ENCODE assay signal across 8 cellular contexts in genomic region chr1:89085781-89086180, GRCh38. TPM values are rescaled to one million over a fixed set of nuclear protein-coding genes. Genes with fewer than 3 reads are reported as not detected.
DNase-seq lines count a peak whose midpoint lies in the region; ATAC-seq, FAIRE-seq and TF ChIP-seq lines count a peak whose summit lies in the region.

No MANE protein-coding gene starts in this region.

- TF ChIP-seq RAD21 in HepG2 (CRISPR knock-in tag; IDR thresholded peaks at IDR 0.05), result peak; percentile 73

- FAIRE-seq in HepG2 (lab: Jason Lieb, UNC), result peak; percentile 49

- TF ChIP-seq CTCF in AG04450 (IDR thresholded peaks at IDR 0.05; ENCODE audit: low read depth, low read length) (peak; percentile 75), GM13977 (IDR thresholded peaks at IDR 0.05; ENCODE audit: extremely low read depth, insufficient read depth, missing control alignments) (peak; percentile 70), HepG2 (CRISPR knock-in tag; IDR thresholded peaks at IDR 0.05) (peak; percentile 78)

- H3K4me2 ChIP-seq in HepG2 (ENCODE audit: low read depth, low read length), result no peak overlapping the region

- no peak for TF ChIP-seq POLR2A in HepG2 (IDR thresholded peaks at IDR 0.05; ENCODE audit: insufficient read depth in 1 of 2, low read depth in 2 of 2, low read length in 2 of 2)

- DNase-seq in AG04450 (ENCODE audit: low read depth, low spot score) (no peak), GM13977 (ENCODE audit: low spot score) (peak; percentile 64), NCI-H446 (lab: John Stamatoyannopoulos, UW) (peak; percentile 34 to 84), adipocyte (ENCODE audit: low read depth) (peak; percentile 75), HepG2 (ENCODE audit: low spot score) (peak; percentile 52), COLO829 (ENCODE audit: low spot score) (no peak), NCI-H1048 (lab: John Stamatoyannopoulos, UW) (no peak)

- no peaks in the 10 kb centered on the region for H3K4me1 ChIP-seq in adipocyte (ENCODE audit: control insufficient read depth, insufficient read depth, low read length)
- peaks cover 8% of the 10 kb centered on the region; the same call in 1 of the 2 replicates for H3K4me1 ChIP-seq in HepG2 (ENCODE audit: insufficient read depth, low read length)

- CTCF ChIA-PET in AG04450 (lab: Charles Lee) (interaction anchor here (0.6 to 3.7 kb wide), 33 partner anchors 9 to 368 kb away, joined by 3 to 43 read pairs (median 5); partner anchors contain the start of genes GBP1, GBP2, GBP3 and GBP6), HepG2 (lab: Yijun Ruan, JAX; ENCODE audit: low intra/inter-chr PET ratio, low total read pairs) (interaction anchor here (1.3 to 2.6 kb wide), 3 partner anchors 64 to 369 kb away, joined by 4 to 16 read pairs (median 6); no protein-coding TSS in a partner anchor)

- H4K20me1 ChIP-seq in HepG2 (ENCODE audit: insufficient read depth, low read length), result no peaks in the 10 kb centered on the region

- TF ChIP-seq EP300 in HepG2 (IDR thresholded peaks at IDR 0.05; ENCODE audit: low read depth in 2 of 2, low read length in 2 of 2), result no peak
- no peak for TF ChIP-seq EP300 in HepG2 (CRISPR knock-in tag; IDR thresholded peaks at IDR 0.05; ENCODE audit: borderline replicate concordance)

- POLR2A ChIA-PET in AG04450 (lab: Yijun Ruan, JAX) (no interaction called here), HepG2 (lab: Yijun Ruan, JAX) (no interaction called here)

- no peak overlapping the region for H2AFZ ChIP-seq in HepG2 (ENCODE audit: low read length)

- H3K27ac ChIP-seq in AG04450 (ENCODE audit: low read depth, low read length) (no peak overlapping the region), HepG2 (ENCODE audit: extremely low read length, insufficient read depth, low read length) (no peak overlapping the region)

- no peaks in the 10 kb centered on the region for H3K79me2 ChIP-seq in HepG2 (ENCODE audit: insufficient read depth, low read length)

- H3K4me3 ChIP-seq in AG04450 (ENCODE audit: low read depth, low read length) (no peak overlapping the region), adipocyte (ENCODE audit: low read length) (no peak overlapping the region), HepG2 (replicated peaks in 1 of 3; ENCODE audit: insufficient read depth in 1 of 3, low read depth in 2 of 3, low read length in 3 of 3) (no peak overlapping the region)

- BruUV-seq in HepG2 (replicated peaks; lab: Mats Ljungman, UMichigan), result no TSS peak

- intact Hi-C loops in HepG2 (cut with micrococcal nuclease; ENCODE audit: unreplicated experiment), result loop anchor here (1.0 kb wide), 2 partner anchors 87 to 273 kb away; no protein-coding TSS in a partner anchor

- in situ Hi-C loops in GM13977 (cut with MboI; ENCODE audit: low pct_unique_long_range_greater_than_20kb, low sequenced_read_pairs, unreplicated experiment), result loop anchor here (25.0 kb wide), 1 partner anchor 377 kb away; no protein-coding TSS in a partner anchor
- in situ Hi-C loops in HepG2 (cut with HindIII; ENCODE audit: extremely low pct_ligation_motif_present, low pct_unique_long_range_greater_than_20kb), result loop anchor here (25.0 kb wide), 1 partner anchor 277 kb away; the partner anchor contains the start of gene GBP6

- peak; percentile 78 for ATAC-seq in HepG2
- ATAC-seq in GM21825 (IDR thresholded peaks at IDR 0.05; ENCODE audit: unreplicated experiment), result no peak

- H3K36me3 ChIP-seq in adipocyte (ENCODE audit: control insufficient read depth, insufficient read depth, low read length, severe bottlenecking) (no peaks in the 10 kb centered on the region), HepG2 (replicated peaks in 1 of 2; ENCODE audit: control insufficient read depth in 1 of 2, insufficient read depth in 2 of 2, low read length in 2 of 2) (no peaks in the 10 kb centered on the region)

- H3K27me3 ChIP-seq in AG04450 (ENCODE audit: control insufficient read depth, insufficient read depth, low read length) (peaks cover 2% of the 10 kb centered on the region), adipocyte (replicated peaks; ENCODE audit: control insufficient read depth, insufficient read depth, low read length) (no peaks in the 10 kb centered on the region), HepG2 (ENCODE audit: control insufficient read depth in 1 of 2, insufficient read depth in 2 of 2, low read length in 2 of 2) (no peaks in the 10 kb centered on the region)

- no peaks in the 10 kb centered on the region for H3K9me3 ChIP-seq in AG04450 (ENCODE audit: control insufficient read depth, insufficient read depth, low read length)
- H3K9me3 ChIP-seq in adipocyte (ENCODE audit: control insufficient read depth, low read length), result no peaks in the 10 kb centered on the region
- no peaks in the 10 kb centered on the region for H3K9me3 ChIP-seq in HepG2 (ENCODE audit: low read length)

- no peak overlapping the region for H3K9ac ChIP-seq in adipocyte (ENCODE audit: low read length)
- no peak overlapping the region for H3K9ac ChIP-seq in HepG2 (ENCODE audit: insufficient read depth, low read depth, low read length)

TF ChIP-seq in HepG2, 621 proteins besides CTCF, POLR2A, EP300 and RAD21:
- TF ChIP-seq ZNF703 (CRISPR knock-in tag; IDR thresholded peaks at IDR 0.05; ENCODE audit: borderline replicate concordance), result no peak
- TF ChIP-seq ZNF34 (CRISPR knock-in tag; IDR thresholded peaks at IDR 0.05; ENCODE audit: borderline replicate concordance), result no peak
- no peak for TF ChIP-seq FOXK1 (CRISPR knock-in tag; IDR thresholded peaks at IDR 0.05; ENCODE audit: borderline replicate concordance, low read depth)
- peak; percentile 89 for TF ChIP-seq STAG1 (CRISPR knock-in tag; IDR thresholded peaks at IDR 0.05)
- peak; percentile 81 for TF ChIP-seq SMC3 (IDR thresholded peaks at IDR 0.05; ENCODE audit: low read length)

RNA-seq across cellular contexts. Expression of gene GBP1, which starts 20.8 kb away (rescaled TPM):
- 86.2 and 103 TPM in 2 replicates for polyA plus RNA-seq in AG04450 (2011; rRNA removed)
- 115 and 149 TPM in 2 replicates for polyA minus RNA-seq in AG04450 (2011; rRNA and poly(A)+ RNA removed)
- total RNA-seq in HepG2 (2016; rRNA removed; fragmentation: Illumina TruSeq; extraction: Trizol), result 2.3 and 2.6 TPM in 2 replicates
- 0.20 and 0.35 TPM in 2 replicates for total RNA-seq in HepG2 (2016; cell fraction: cytosol; rRNA removed; fragmentation: Illumina TruSeq; extraction: Trizol; ENCODE audit: low read depth)
- total RNA-seq in HepG2 (2016; cell fraction: insoluble cytoplasmic fraction; rRNA removed; fragmentation: Illumina TruSeq; extraction: Trizol), result 3.1 and 3.4 TPM in 2 replicates
- 0.62 and 1.1 TPM in 2 replicates for total RNA-seq in HepG2 (2016; cell fraction: membrane; rRNA removed; fragmentation: Illumina TruSeq; extraction: Trizol)
- total RNA-seq in HepG2 (2016; cell fraction: nucleus; rRNA removed; fragmentation: Illumina TruSeq; extraction: Trizol), result 5.0 and 5.5 TPM in 2 replicates
- polyA plus RNA-seq in HepG2 (2011; rRNA removed), result 0.31 and 0.62 TPM in 2 replicates
- 0.07 and 0.21 TPM in 2 replicates for polyA plus RNA-seq in HepG2 (2011; cell fraction: cytosol; rRNA removed)
- polyA plus RNA-seq in HepG2 (2011; cell fraction: nucleus; rRNA removed), result 0.55 and 1.2 TPM in 2 replicates
- 0.88 and 1.0 TPM in 2 replicates for polyA plus RNA-seq in HepG2 (2012)
- polyA plus RNA-seq in HepG2 (2016; cell fraction: cytosol; fragmentation: Illumina TruSeq; extraction: Trizol; ENCODE audit: low read depth), result 0.20 and 0.24 TPM in 2 replicates
- polyA plus RNA-seq in HepG2 (2016; cell fraction: insoluble cytoplasmic fraction; fragmentation: Illumina TruSeq; extraction: Trizol; ENCODE audit: low read depth), result 2.5 and 2.7 TPM in 2 replicates
- 0.54 and 0.56 TPM in 2 replicates for polyA plus RNA-seq in HepG2 (2016; cell fraction: membrane; fragmentation: Illumina TruSeq; extraction: Trizol; ENCODE audit: low read depth)
- polyA plus RNA-seq in HepG2 (2016; cell fraction: nucleus; fragmentation: Illumina TruSeq; extraction: Trizol; ENCODE audit: insufficient read depth, low read depth), result 2.3 and 4.9 TPM in 2 replicates
- polyA minus RNA-seq in HepG2 (2011; rRNA and poly(A)+ RNA removed; ENCODE audit: low replicate concordance), result 1.4 and 8.3 TPM in 2 replicates
- polyA minus RNA-seq in HepG2 (2011; cell fraction: cytosol; rRNA and poly(A)+ RNA removed), result 2.0 TPM in 1 of 2 replicates, not detected in the other
- 6.4 and 15.5 TPM in 2 replicates for polyA minus RNA-seq in HepG2 (2011; cell fraction: nucleus; rRNA and poly(A)+ RNA removed)

RNA-seq across cellular contexts. Expression of gene GBP2, which starts 40.1 kb away (rescaled TPM):
- polyA plus RNA-seq in AG04450 (2011; rRNA removed) (56.8 and 67.9 TPM in 2 replicates), HepG2 (2011; rRNA removed) (6.2 and 7.3 TPM in 2 replicates)
- 38.0 and 41.4 TPM in 2 replicates for polyA minus RNA-seq in AG04450 (2011; rRNA and poly(A)+ RNA removed)
- 5.1 and 6.6 TPM in 2 replicates for total RNA-seq in HepG2 (2016; rRNA removed; fragmentation: Illumina TruSeq; extraction: Trizol)
- 0.51 and 0.53 TPM in 2 replicates for total RNA-seq in HepG2 (2016; cell fraction: cytosol; rRNA removed; fragmentation: Illumina TruSeq; extraction: Trizol; ENCODE audit: low read depth)
- 4.8 and 7.1 TPM in 2 replicates for total RNA-seq in HepG2 (2016; cell fraction: insoluble cytoplasmic fraction; rRNA removed; fragmentation: Illumina TruSeq; extraction: Trizol)
- total RNA-seq in HepG2 (2016; cell fraction: membrane; rRNA removed; fragmentation: Illumina TruSeq; extraction: Trizol), result 0.86 and 1.2 TPM in 2 replicates
- total RNA-seq in HepG2 (2016; cell fraction: nucleus; rRNA removed; fragmentation: Illumina TruSeq; extraction: Trizol), result 3.4 and 3.8 TPM in 2 replicates
- polyA plus RNA-seq in HepG2 (2011; cell fraction: cytosol; rRNA removed), result 5.1 and 8.2 TPM in 2 replicates
- 3.9 and 5.4 TPM in 2 replicates for polyA plus RNA-seq in HepG2 (2011; cell fraction: nucleus; rRNA removed)
- polyA plus RNA-seq in HepG2 (2012), result 11.6 and 25.8 TPM in 2 replicates
- 0.31 and 0.38 TPM in 2 replicates for polyA plus RNA-seq in HepG2 (2016; cell fraction: cytosol; fragmentation: Illumina TruSeq; extraction: Trizol; ENCODE audit: low read depth)
- polyA plus RNA-seq in HepG2 (2016; cell fraction: insoluble cytoplasmic fraction; fragmentation: Illumina TruSeq; extraction: Trizol; ENCODE audit: low read depth), result 4.5 and 5.3 TPM in 2 replicates
- polyA plus RNA-seq in HepG2 (2016; cell fraction: membrane; fragmentation: Illumina TruSeq; extraction: Trizol; ENCODE audit: low read depth), result 0.63 and 1.6 TPM in 2 replicates
- 3.5 and 3.7 TPM in 2 replicates for polyA plus RNA-seq in HepG2 (2016; cell fraction: nucleus; fragmentation: Illumina TruSeq; extraction: Trizol; ENCODE audit: insufficient read depth, low read depth)
- polyA minus RNA-seq in HepG2 (2011; rRNA and poly(A)+ RNA removed; ENCODE audit: low replicate concordance), result 4.0 and 4.2 TPM in 2 replicates
- 3.3 and 6.6 TPM in 2 replicates for polyA minus RNA-seq in HepG2 (2011; cell fraction: cytosol; rRNA and poly(A)+ RNA removed)
- 9.0 and 14.0 TPM in 2 replicates for polyA minus RNA-seq in HepG2 (2011; cell fraction: nucleus; rRNA and poly(A)+ RNA removed)

Comparison
In these comparisons a context has a peak if more than half of its experiments do, and no peak if none do; other contexts are left out.
1. DNase-seq: peak in GM13977 (single experiment), NCI-H446 (2 of 2), adipocyte (single experiment) and HepG2 (single experiment); none in AG04450 (single experiment), COLO829 (single experiment) and NCI-H1048 (single experiment).
2. RNA of gene GBP1, which starts 20.8 kb away (polyA plus RNA-seq): 86.2 to 103 TPM in AG04450; 0.07 to 4.9 TPM in HepG2; every median in the first group is over 10 times any median in the second.
3. Peak in every context shown above with its lines, with median percentiles within 50 percentile points of each other: CTCF ChIP-seq.